ENCODE assay signal across 8 cellular contexts in genomic region chr16:81513204-81514040, GRCh38.
A peak's percentile ranks its signal among the peaks of the same experiment; 100 is the strongest.
DNase-seq lines count a peak whose midpoint lies in the region; ATAC-seq and TF ChIP-seq lines count a peak whose summit lies in the region.

No MANE protein-coding gene starts in this region.

- H3K27ac ChIP-seq in HUES6 (ENCODE audit: low read depth, low read length), result peak overlapping the region; percentile 12; the same call in 1 of the 2 replicates

- peak; percentile 33 for ATAC-seq in GM19023 (IDR thresholded peaks at IDR 0.05; ENCODE audit: unreplicated experiment)

- H3K9ac ChIP-seq in HUES6 (ENCODE audit: low read length), result peak overlapping the region; percentile 35

- intact Hi-C loops in posterior vena cava (cut with DNase I), result no loop called here

- DNase-seq in fibroblast of mammary gland (ENCODE audit: low read depth) (peak; percentile 32), posterior vena cava (ENCODE audit: low spot score) (peak; percentile 91), NCI-H2227 (lab: John Stamatoyannopoulos, UW; ENCODE audit: unreplicated experiment) (no peak), NCI-H128 (lab: John Stamatoyannopoulos, UW; ENCODE audit: unreplicated experiment) (no peak), NCI-H748 treated with DMSO at 0.1 percent for 48 hours (lab: John Stamatoyannopoulos, UW) (no peak), T-helper 2 cell (no peak)

- no peaks in the 10 kb centered on the region for H3K27me3 ChIP-seq in HUES6 (ENCODE audit: control insufficient read depth, insufficient read depth, low read length)

- H3K36me3 ChIP-seq in HUES6 (ENCODE audit: control insufficient read depth, insufficient read depth, low read length), result peaks cover 21% of the 10 kb centered on the region

- TF ChIP-seq CTCF in fibroblast of mammary gland (conservative IDR thresholded peaks at IDR 0.05; ENCODE audit: control insufficient read depth, insufficient read depth, low read depth, low read length), result no peak

- H3K4me3 ChIP-seq in HUES6 (ENCODE audit: low read depth, low read length) (no peak overlapping the region), fibroblast of mammary gland (ENCODE audit: control insufficient read depth, low read depth, low read length) (no peak overlapping the region)

- peaks cover 15% of the 10 kb centered on the region for H3K4me1 ChIP-seq in HUES6 (ENCODE audit: control insufficient read depth, insufficient read depth, low read length)

- peaks cover 10% of the 10 kb centered on the region; the same call in 1 of the 2 replicates for H3K9me3 ChIP-seq in HUES6 (ENCODE audit: control insufficient read depth, insufficient read depth, low read depth, low read length)

Comparison
In these comparisons a context has a peak if more than half of its experiments do, and no peak if none do; other contexts are left out.
1. DNase-seq: peak in fibroblast of mammary gland (single experiment) and posterior vena cava (single experiment); none in NCI-H2227 (single experiment), NCI-H128 (single experiment), NCI-H748 treated with DMSO at 0.1 percent for 48 hours (single experiment) and T-helper 2 cell (0 of 5).